12 cellular contexts compared by ENCODE assay signal in the genomic region with DNA sequence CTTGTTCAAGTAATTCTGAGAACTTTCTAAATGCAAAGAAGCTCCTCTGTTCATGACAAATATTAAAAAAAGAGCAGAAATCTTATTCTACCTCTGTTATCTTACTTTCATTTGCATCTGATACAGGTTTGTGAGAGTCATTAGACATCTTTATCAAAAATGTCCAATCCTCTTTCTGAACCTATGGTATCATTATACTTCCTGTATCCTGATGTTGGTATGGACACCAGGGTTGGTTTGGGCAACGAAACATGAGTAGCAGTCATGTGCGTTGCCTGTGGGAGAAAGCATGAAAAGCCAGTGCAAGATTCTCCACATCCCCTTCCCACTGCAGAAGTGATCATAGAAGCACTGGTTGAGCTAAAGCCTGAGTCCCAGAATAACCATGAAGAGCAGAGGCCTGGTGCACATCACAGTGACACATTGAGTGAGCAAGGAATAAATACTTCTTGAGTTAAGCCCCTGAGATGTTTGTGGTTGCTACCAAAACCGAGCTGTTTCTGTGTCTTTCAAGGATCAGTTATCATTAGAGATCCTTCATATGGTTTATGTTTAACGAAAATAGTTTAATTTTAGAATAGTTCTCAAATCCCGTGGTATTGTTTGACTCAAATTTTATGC.
DNase-seq lines count a peak whose midpoint lies in the region; ATAC-seq and TF ChIP-seq lines count a peak whose summit lies in the region.
"Had no signal": no experiment of that assay in that cellular context is flagged by ENCODE, and none has a peak within 500 bp of the region (broad histone marks: within the 10 kb centered on the region; RNA-seq: fewer than 3 reads in every experiment).

No MANE protein-coding gene starts in this region.

- CTCF ChIA-PET in Calu3 (lab: Charles Lee) = no interaction called here

- H3K4me3 Mint-ChIP-seq in Calu3 (ENCODE audit: low read depth, unreplicated experiment) = no peak overlapping the region
- H3K4me3 Mint-ChIP-seq: activated naive CD4-positive, alpha-beta T cell treated with anti-CD3 and anti-CD28 coated beads, Interleukin-2, amount 50 U/mL, for 24 hours; CD4-positive, alpha-beta T cell; dendritic cell treated with granulocyte-macrophage colony-stimulating factor and Interleukin-4, amounts not matched to agents 40 ng/mL and 50 ng/mL, for 4 days had no signal

- ATAC-seq in GM18861 (IDR thresholded peaks at IDR 0.05; ENCODE audit: unreplicated experiment) (peak; percentile 97), GM21619 (IDR thresholded peaks at IDR 0.05; ENCODE audit: unreplicated experiment) (peak; percentile 98), HG03108 (IDR thresholded peaks at IDR 0.05; ENCODE audit: unreplicated experiment) (peak; percentile 94)

- no peaks in the 10 kb centered on the region for H3K36me3 Mint-ChIP-seq in Calu3 (ENCODE audit: insufficient read depth, unreplicated experiment)
- H3K36me3 Mint-ChIP-seq: activated naive CD4-positive, alpha-beta T cell treated with anti-CD3 and anti-CD28 coated beads, Interleukin-2, amount 50 U/mL, for 24 hours had no signal

- no peak for TF ChIP-seq CTCF in Calu3 (IDR thresholded peaks at IDR 0.05; ENCODE audit: unreplicated experiment)

- H3K27me3 Mint-ChIP-seq in Calu3 (ENCODE audit: unreplicated experiment) = no peaks in the 10 kb centered on the region
- H3K27me3 Mint-ChIP-seq: CD4-positive, alpha-beta T cell; dendritic cell treated with granulocyte-macrophage colony-stimulating factor and Interleukin-4, amounts not matched to agents 40 ng/mL and 50 ng/mL, for 4 days had no signal

- intact Hi-C loops in Calu3 (cut with micrococcal nuclease; ENCODE audit: unreplicated experiment) = loop anchor here (10.0 kb wide), 1 partner anchor 267 kb away; no protein-coding TSS in a partner anchor

- DNase-seq in glomerular visceral epithelial cell (ENCODE audit: extremely low spot score) = peak; percentile 34
- DNase-seq in NCI-H2227 (lab: John Stamatoyannopoulos, UW; ENCODE audit: unreplicated experiment) = no peak
- DNase-seq in stimulated activated CD8-positive, alpha-beta memory T cell treated with anti-CD3 and anti-CD28 coated beads, Interleukin-4, amount 100 ng/mL, for 48 hours = no peak
- no peak for DNase-seq in GM19238 (ENCODE audit: insufficient read length, low spot score)
- DNase-seq in Calu3 = no peak
- DNase-seq: CD4-positive, alpha-beta T cell; KBM-7 had no signal

- H3K9me3 Mint-ChIP-seq in Calu3 (ENCODE audit: low read depth, unreplicated experiment) = no peaks in the 10 kb centered on the region
- H3K9me3 Mint-ChIP-seq: CD4-positive, alpha-beta T cell; dendritic cell treated with granulocyte-macrophage colony-stimulating factor and Interleukin-4, amounts not matched to agents 40 ng/mL and 50 ng/mL, for 4 days had no signal

- BruUV-seq in Calu3 (replicated peaks; lab: Mats Ljungman, UMichigan) = no TSS peak

- no peaks in the 10 kb centered on the region for H3K4me1 Mint-ChIP-seq in Calu3 (ENCODE audit: low read depth, unreplicated experiment)
- H3K4me1 Mint-ChIP-seq: activated naive CD4-positive, alpha-beta T cell treated with anti-CD3 and anti-CD28 coated beads, Interleukin-2, amount 50 U/mL, for 24 hours had no signal

- no peak overlapping the region for H3K27ac Mint-ChIP-seq in Calu3 (ENCODE audit: unreplicated experiment)
- H3K27ac Mint-ChIP-seq: activated naive CD4-positive, alpha-beta T cell treated with anti-CD3 and anti-CD28 coated beads, Interleukin-2, amount 50 U/mL, for 24 hours; CD4-positive, alpha-beta T cell; dendritic cell treated with granulocyte-macrophage colony-stimulating factor and Interleukin-4, amounts not matched to agents 40 ng/mL and 50 ng/mL, for 4 days had no signal
